ENCODE assay signal across 23 cellular contexts in genomic region chr1:96554364-96554763, GRCh38.
"Had no signal": no experiment of that assay in that cellular context is flagged by ENCODE, and none has a peak within 500 bp of the region (broad histone marks: within the 10 kb centered on the region; RNA-seq: fewer than 3 reads in every experiment).

No MANE protein-coding gene starts in this region.

- H3K27ac ChIP-seq: breast epithelium, esophagus muscularis mucosa, foreskin keratinocyte, gastroesophageal sphincter, left ventricle myocardium inferior, ovary, right lobe of liver, thoracic aorta, tibial nerve, upper lobe of left lung had no signal

- H3K4me1 ChIP-seq: breast epithelium, left ventricle myocardium inferior, right lobe of liver, upper lobe of left lung had no signal

- H3K4me3 ChIP-seq: breast epithelium, esophagus muscularis mucosa, gastroesophageal sphincter, left ventricle myocardium inferior, lung, ovary, right lobe of liver, thoracic aorta, tibial nerve, upper lobe of left lung had no signal

- H3K9me3 ChIP-seq: breast epithelium, esophagus muscularis mucosa, gastroesophageal sphincter, left ventricle myocardium inferior, ovary, right lobe of liver, thoracic aorta, tibial nerve, upper lobe of left lung had no signal

- H3K36me3 ChIP-seq: breast epithelium, esophagus muscularis mucosa, gastroesophageal sphincter, left ventricle myocardium inferior, ovary, right lobe of liver, thoracic aorta, tibial nerve, upper lobe of left lung had no signal

- H3K27me3 ChIP-seq: breast epithelium, esophagus muscularis mucosa, foreskin keratinocyte, gastroesophageal sphincter, right lobe of liver, tibial nerve, upper lobe of left lung had no signal

- DNase-seq: cerebellar nuclear complex; effector memory CD4-positive, alpha-beta T cell; foreskin keratinocyte; glutamatergic neuron; kidney; left cardiac atrium; left ventricle myocardium inferior; mesenchymal stem cell; naive thymus-derived CD4-positive, alpha-beta T cell; occipital lobe; ovary; right lobe of liver; small intestine; stimulated activated CD4-positive, alpha-beta T cell treated with anti-CD3 and anti-CD28 coated beads, Interleukin-15, amount 100 ng/mL, for 24 hours; stimulated activated CD4-positive, alpha-beta T cell treated with anti-CD3 and anti-CD28 coated beads, Interleukin-2, amount 100 ng/mL, for 48 hours; stimulated activated naive B cell treated with anti-CD40 and anti-IgM and Interleukin-4, amounts not matched to agents 10 μg/mL and 1 μg/mL and 100 μg/mL, for 72 hours; upper lobe of left lung had no signal
